Comparison of ENCODE assay signal across 1 cellular context in the genomic region with DNA sequence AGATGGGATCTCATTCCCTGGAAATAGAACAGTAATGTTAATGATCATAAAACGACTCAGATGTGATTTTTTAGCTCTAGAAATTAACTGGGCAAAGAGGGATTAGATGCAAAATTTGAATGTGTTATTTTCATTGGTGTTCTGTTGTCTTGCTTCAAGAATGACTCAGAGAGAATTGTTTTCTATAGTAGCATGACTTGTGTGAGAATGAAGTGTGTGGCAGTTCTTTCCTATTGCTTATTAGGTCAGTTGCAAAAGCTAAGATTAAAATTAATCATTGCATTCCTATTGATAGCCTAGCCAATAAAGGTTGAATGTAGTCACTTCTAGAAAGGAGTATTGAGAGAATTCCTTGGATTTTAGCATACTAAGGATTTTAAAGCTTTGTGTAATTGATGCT.
TF ChIP-seq lines count a peak whose summit lies in the region.

No MANE protein-coding gene starts in this region.

TF ChIP-seq in IMR-90, 13 proteins besides CTCF, POLR2A, EP300 and RAD21 (continued from another document):
- TF ChIP-seq MAFK (IDR thresholded peaks at IDR 0.05; ENCODE audit: low read depth, low read length) (no peak), FOS (IDR thresholded peaks at IDR 0.05; ENCODE audit: low read depth, low read length) (no peak), CEBPB (IDR thresholded peaks at IDR 0.05; ENCODE audit: low read depth, low read length) (no peak), NFE2L2 (IDR thresholded peaks at IDR 0.05; ENCODE audit: low read depth, low read length) (no peak), MXI1 (IDR thresholded peaks at IDR 0.05; ENCODE audit: borderline replicate concordance, low read depth, low read length) (no peak), BHLHE40 (IDR thresholded peaks at IDR 0.05; ENCODE audit: low read depth, low read length) (no peak), RFX5 (IDR thresholded peaks at IDR 0.05; ENCODE audit: low read depth, low read length) (no peak), CHD1 (IDR thresholded peaks at IDR 0.05; ENCODE audit: low read depth, low read length) (no peak)
- TF ChIP-seq, protein P1, sequence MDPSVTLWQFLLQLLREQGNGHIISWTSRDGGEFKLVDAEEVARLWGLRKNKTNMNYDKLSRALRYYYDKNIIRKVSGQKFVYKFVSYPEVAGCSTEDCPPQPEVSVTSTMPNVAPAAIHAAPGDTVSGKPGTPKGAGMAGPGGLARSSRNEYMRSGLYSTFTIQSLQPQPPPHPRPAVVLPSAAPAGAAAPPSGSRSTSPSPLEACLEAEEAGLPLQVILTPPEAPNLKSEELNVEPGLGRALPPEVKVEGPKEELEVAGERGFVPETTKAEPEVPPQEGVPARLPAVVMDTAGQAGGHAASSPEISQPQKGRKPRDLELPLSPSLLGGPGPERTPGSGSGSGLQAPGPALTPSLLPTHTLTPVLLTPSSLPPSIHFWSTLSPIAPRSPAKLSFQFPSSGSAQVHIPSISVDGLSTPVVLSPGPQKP (IDR thresholded peaks at IDR 0.05; ENCODE audit: borderline replicate concordance, low read depth, low read length) = no peak
